13 cellular contexts compared by ENCODE assay signal in genomic region chr2:61247204-61247812, GRCh38.
DNase-seq lines count a peak whose midpoint lies in the region; ATAC-seq, FAIRE-seq and TF ChIP-seq lines count a peak whose summit lies in the region.
"Had no signal": no experiment of that assay in that cellular context is flagged by ENCODE, and none has a peak within 500 bp of the region (broad histone marks: within the 10 kb centered on the region; RNA-seq: fewer than 3 reads in every experiment).

No MANE protein-coding gene starts in this region.

- intact Hi-C loops in testis (cut with DNase I; ENCODE audit: low total_unique reads), result no loop called here

- no peaks in the 10 kb centered on the region for H3K36me3 ChIP-seq in testis (ENCODE audit: low read depth, missing control alignments)

- TF ChIP-seq POLR2A in A549 (IDR thresholded peaks at IDR 0.05; ENCODE audit: low read length), result no peak
- TF ChIP-seq POLR2A in testis (IDR thresholded peaks at IDR 0.05), result no peak

- POLR2A ChIA-PET in A549 (lab: Yijun Ruan, JAX), result no interaction called here

- H3K4me1 ChIP-seq in A549 (peaks cover 8% of the 10 kb centered on the region; the same call in 2 of the 3 replicates), foreskin keratinocyte (no peaks in the 10 kb centered on the region), testis (no peaks in the 10 kb centered on the region)

- ATAC-seq in A549 (peak; percentile 39; a peak in 3 of 6 replicates), foreskin keratinocyte (peak; percentile 40)

- no peak for FAIRE-seq in A549 (lab: Jason Lieb, UNC)

- no peak for TF ChIP-seq CTCF in A549 (IDR thresholded peaks at IDR 0.05)
- no peak for TF ChIP-seq CTCF in foreskin keratinocyte (conservative IDR thresholded peaks at IDR 0.05)
- TF ChIP-seq CTCF in testis (IDR thresholded peaks at IDR 0.05), result no peak

- H3K9me3 ChIP-seq in A549 (no peaks in the 10 kb centered on the region), testis (no peaks in the 10 kb centered on the region)

- no peak for TF ChIP-seq RAD21 in A549 (conservative IDR thresholded peaks at IDR 0.05 in 1 of 2, IDR thresholded peaks at IDR 0.05 in 1 of 2)

- DNase-seq in A549 (ENCODE audit: low read depth in 1 of 2, low spot score in 1 of 2) (no peak), GM04504 (ENCODE audit: low read depth) (peak; percentile 83), amniotic epithelial cell (ENCODE audit: low read depth) (peak; percentile 98), foreskin keratinocyte (no peak), GM19240 (ENCODE audit: insufficient read length, low spot score) (no peak), testis (no peak), NCI-H2081 (lab: John Stamatoyannopoulos, UW) (no peak), DMS153 treated with DMSO at 0.1 percent for 48 hours (lab: John Stamatoyannopoulos, UW; ENCODE audit: unreplicated experiment) (no peak)
- DNase-seq: activated CD4-positive, alpha-beta T cell treated with anti-CD3 and anti-CD28 coated beads, Interleukin-2, amount 10 ng/mL, durations not matched to agents 7 days and 5 days; activated naive CD8-positive, alpha-beta T cell treated with anti-CD3 and anti-CD28 coated beads, Interleukin-2, amount 10 ng/mL, durations not matched to agents 7 days and 5 days; C1 segment of cervical spinal cord; effector CD4-positive, alpha-beta T cell; posterior cingulate gyrus had no signal

- H3K4me3 ChIP-seq in A549, result no peak overlapping the region
- no peak overlapping the region for H3K4me3 ChIP-seq in testis

- H3K27ac ChIP-seq in A549, result no peak overlapping the region
- no peak overlapping the region for H3K27ac ChIP-seq in foreskin keratinocyte
- H3K27ac ChIP-seq in testis, result no peak overlapping the region

- no peak overlapping the region for H3K4me2 ChIP-seq in A549

- CTCF ChIA-PET in A549 (lab: Yijun Ruan, JAX), result interaction anchor here (0.6 kb wide), 1 partner anchor 16 kb away, joined by 3 read pairs; no protein-coding TSS in a partner anchor

- H3K27me3 ChIP-seq in foreskin keratinocyte (no peaks in the 10 kb centered on the region), testis (no peaks in the 10 kb centered on the region)

- TF ChIP-seq EP300 in A549 (IDR thresholded peaks at IDR 0.05), result no peak

TF ChIP-seq in A549, 52 proteins besides CTCF, POLR2A, EP300 and RAD21:
- no peak for TF ChIP-seq ZNF302 (CRISPR knock-in tag; IDR thresholded peaks at IDR 0.05)
- no peak for TF ChIP-seq CHD2 (IDR thresholded peaks at IDR 0.05; ENCODE audit: low read length, partially characterized antibody)
- TF ChIP-seq MYC (IDR thresholded peaks at IDR 0.05; ENCODE audit: borderline replicate concordance, low read length), result no peak
- no peak for TF ChIP-seq RNF2 (IDR thresholded peaks at IDR 0.05; ENCODE audit: borderline replicate concordance, low read depth)
- no peak for TF ChIP-seq BHLHE40 (IDR thresholded peaks at IDR 0.05; ENCODE audit: low read depth, low read length)
- TF ChIP-seq GATA3 (IDR thresholded peaks at IDR 0.05; ENCODE audit: borderline replicate concordance), result no peak
- no peak for TF ChIP-seq ZSCAN20 (CRISPR knock-in tag; IDR thresholded peaks at IDR 0.05)
- TF ChIP-seq, protein P1, sequence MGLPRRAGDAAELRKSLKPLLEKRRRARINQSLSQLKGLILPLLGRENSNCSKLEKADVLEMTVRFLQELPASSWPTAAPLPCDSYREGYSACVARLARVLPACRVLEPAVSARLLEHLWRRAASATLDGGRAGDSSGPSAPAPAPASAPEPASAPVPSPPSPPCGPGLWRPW (IDR thresholded peaks at IDR 0.05), result no peak
- no peak for TF ChIP-seq ESRRA (IDR thresholded peaks at IDR 0.05; ENCODE audit: borderline replicate concordance, low read length)
- no peak for TF ChIP-seq EHMT2 (IDR thresholded peaks at IDR 0.05; ENCODE audit: low read depth)
- TF ChIP-seq, protein P2, sequence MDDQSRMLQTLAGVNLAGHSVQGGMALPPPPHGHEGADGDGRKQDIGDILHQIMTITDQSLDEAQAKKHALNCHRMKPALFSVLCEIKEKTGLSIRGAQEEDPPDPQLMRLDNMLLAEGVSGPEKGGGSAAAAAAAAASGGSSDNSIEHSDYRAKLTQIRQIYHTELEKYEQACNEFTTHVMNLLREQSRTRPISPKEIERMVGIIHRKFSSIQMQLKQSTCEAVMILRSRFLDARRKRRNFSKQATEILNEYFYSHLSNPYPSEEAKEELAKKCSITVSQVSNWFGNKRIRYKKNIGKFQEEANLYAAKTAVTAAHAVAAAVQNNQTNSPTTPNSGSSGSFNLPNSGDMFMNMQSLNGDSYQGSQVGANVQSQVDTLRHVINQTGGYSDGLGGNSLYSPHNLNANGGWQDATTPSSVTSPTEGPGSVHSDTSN (IDR thresholded peaks at IDR 0.05), result no peak
- TF ChIP-seq NR3C1 (IDR thresholded peaks at IDR 0.05), result no peak
- TF ChIP-seq KDM1A (IDR thresholded peaks at IDR 0.05; ENCODE audit: low read depth), result no peak
- no peak for TF ChIP-seq RARB (CRISPR knock-in tag; IDR thresholded peaks at IDR 0.05)

Comparison
In these comparisons a context has a peak if more than half of its experiments do, and no peak if none do; other contexts are left out.
1. DNase-seq: peak in GM04504 (single experiment) and amniotic epithelial cell (single experiment); none in A549 (0 of 2), foreskin keratinocyte (0 of 2), GM19240 (single experiment), testis (single experiment), NCI-H2081 (0 of 2) and DMS153 treated with DMSO at 0.1 percent for 48 hours (single experiment).